ENCODE assay signal across 9 cellular contexts in the genomic region with DNA sequence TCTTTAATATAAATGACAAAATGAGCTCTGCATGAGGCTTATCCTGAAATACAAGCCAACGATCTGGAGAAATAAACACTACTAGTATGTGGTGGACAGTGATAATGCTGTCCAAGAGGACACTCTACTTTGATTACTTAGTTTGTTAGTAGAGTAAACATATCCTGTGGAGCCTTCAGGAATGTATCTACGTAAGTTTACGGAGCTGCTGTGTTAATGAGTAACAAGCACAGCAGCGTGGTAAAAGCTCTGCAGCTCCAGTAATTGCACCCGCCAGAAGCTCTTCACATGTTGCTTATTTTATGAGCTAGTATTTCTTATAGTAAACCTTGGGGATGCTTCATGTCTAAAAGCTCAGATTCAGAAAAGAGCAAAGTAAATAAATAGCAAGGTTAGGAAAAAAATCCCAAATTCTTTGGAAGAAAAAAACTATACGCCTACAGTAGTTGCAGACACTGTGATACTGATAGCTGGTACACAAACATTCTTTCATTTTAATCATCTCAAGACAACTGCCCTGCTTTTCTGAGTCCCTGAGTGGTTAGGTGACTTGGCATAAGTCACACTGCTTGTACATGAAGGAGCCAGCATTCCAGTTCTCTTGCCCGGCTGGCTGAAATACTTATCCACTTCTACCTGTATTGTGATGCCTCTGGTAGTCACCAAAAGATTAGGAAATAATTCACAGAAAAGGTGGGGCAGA. TPM values are rescaled to one million over a fixed set of nuclear protein-coding genes. Genes with fewer than 3 reads are reported as not detected.
DNase-seq lines count a peak whose midpoint lies in the region; ATAC-seq and TF ChIP-seq lines count a peak whose summit lies in the region.
"Had no signal": no experiment of that assay in that cellular context is flagged by ENCODE, and none has a peak within 500 bp of the region (broad histone marks: within the 10 kb centered on the region; RNA-seq: fewer than 3 reads in every experiment).

No MANE protein-coding gene starts in this region.

- ATAC-seq in upper lobe of left lung (ENCODE audit: low FRiP score in 2 of 2): peak; percentile 30 to 76
- ATAC-seq in HG02840 (IDR thresholded peaks at IDR 0.05; ENCODE audit: low FRiP score, unreplicated experiment): no peak

- TF ChIP-seq CTCF in MCF 10A (IDR thresholded peaks at IDR 0.05; ENCODE audit: unreplicated experiment) (no peak), upper lobe of left lung (IDR thresholded peaks at IDR 0.05) (no peak)

- no peaks in the 10 kb centered on the region for H3K27me3 ChIP-seq in upper lobe of left lung
- H3K27me3 ChIP-seq: neutrophil had no signal

- no peaks in the 10 kb centered on the region for H3K27me3 Mint-ChIP-seq in MCF 10A (ENCODE audit: insufficient read depth, unreplicated experiment)

- H3K27ac Mint-ChIP-seq in MCF 10A (ENCODE audit: low read depth, unreplicated experiment): peak overlapping the region; percentile 40

- no TSS peak for BruUV-seq in MCF 10A (replicated peaks; lab: Mats Ljungman, UMichigan)

- POLR2A ChIA-PET in MCF 10A (lab: Yijun Ruan, JAX): interaction anchor here (0.6 to 1.9 kb wide), 12 partner anchors 9 to 114 kb away, joined by 3 to 15 read pairs (median 4); partner anchors contain the start of gene LGR4

- intact Hi-C loops in MCF 10A (cut with micrococcal nuclease): no loop called here

- no peak for TF ChIP-seq POLR2A in upper lobe of left lung (IDR thresholded peaks at IDR 0.05)

- H3K9me3 ChIP-seq in upper lobe of left lung: no peaks in the 10 kb centered on the region
- H3K9me3 ChIP-seq: neutrophil had no signal

- H3K4me3 Mint-ChIP-seq in MCF 10A (ENCODE audit: unreplicated experiment): no peak overlapping the region

- peak; percentile 43 for DNase-seq in NCI-H1092 treated with DMSO at 0.1 percent for 48 hours (lab: John Stamatoyannopoulos, UW)
- DNase-seq in NCI-H1092 (lab: John Stamatoyannopoulos, UW): no peak
- DNase-seq in MCF 10A (ENCODE audit: unreplicated experiment): peak; percentile 23
- peak; percentile 92 for DNase-seq in kidney glomerular epithelial cell (lab: John Stamatoyannopoulos, UW)
- DNase-seq in upper lobe of left lung: peak in 1 of 2 donors; percentile 22
- DNase-seq in stimulated activated CD4-positive, alpha-beta T cell treated with anti-CD3 and anti-CD28 coated beads, Interleukin-15, amount 100 ng/mL, for 24 hours: no peak
- DNase-seq in D341Med (ENCODE audit: low spot score): no peak

- no peak overlapping the region for H3K4me3 ChIP-seq in upper lobe of left lung

- TF ChIP-seq EP300 in upper lobe of left lung (IDR thresholded peaks at IDR 0.05): no peak

- CTCF ChIA-PET in MCF 10A (lab: Yijun Ruan, JAX): interaction anchor here (0.6 to 1.1 kb wide), 6 partner anchors 10 to 1632 kb away, joined by 3 to 5 read pairs (median 4); no protein-coding TSS in a partner anchor

- H3K36me3 Mint-ChIP-seq in MCF 10A (ENCODE audit: insufficient read depth, unreplicated experiment): peaks cover 6% of the 10 kb centered on the region

- 41 to 47% methylated on average over 7 of the region's 7 CpGs for WGBS in upper lobe of left lung, 2 donors

- H3K4me1 ChIP-seq in upper lobe of left lung: peaks cover 0 to 19% (median 13%) of the 10 kb centered on the region in 4 donors

- H3K9me3 Mint-ChIP-seq in MCF 10A (ENCODE audit: unreplicated experiment): no peaks in the 10 kb centered on the region

- H3K4me1 Mint-ChIP-seq in MCF 10A (ENCODE audit: insufficient read depth, unreplicated experiment): peaks cover 31% of the 10 kb centered on the region

- no peaks in the 10 kb centered on the region for H3K36me3 ChIP-seq in upper lobe of left lung
- H3K36me3 ChIP-seq: neutrophil had no signal

- H3K27ac ChIP-seq in upper lobe of left lung: no peak overlapping the region
- H3K27ac ChIP-seq: neutrophil had no signal

RNA-seq across cellular contexts. Expression of gene CCDC34, which starts 32.7 kb away (rescaled TPM):
- total RNA-seq in MCF 10A (2022) (9.0 and 11.1 TPM in 2 replicates), upper lobe of left lung (1 to 10 TPM in 4 of 6 donors, under 1 TPM in 1, not detected in 1; 1.00 to 6.4 (median 1.6) TPM)

Comparison
In these comparisons a context has a peak if more than half of its experiments do, and no peak if none do; other contexts are left out.
1. DNase-seq: peak in NCI-H1092 treated with DMSO at 0.1 percent for 48 hours (single experiment), MCF 10A (single experiment) and kidney glomerular epithelial cell (single experiment); none in NCI-H1092 (single experiment), stimulated activated CD4-positive, alpha-beta T cell treated with anti-CD3 and anti-CD28 coated beads, Interleukin-15, amount 100 ng/mL, for 24 hours (single experiment) and D341Med (single experiment).